In genomic region chr7:116930156-116930913, GRCh38 we compare ENCODE assay signal across 8 cellular contexts. TPM values are rescaled to one million over a fixed set of nuclear protein-coding genes. Genes with fewer than 3 reads are reported as not detected.
DNase-seq lines count a peak whose midpoint lies in the region; ATAC-seq, FAIRE-seq and TF ChIP-seq lines count a peak whose summit lies in the region.

No MANE protein-coding gene starts in this region.

- no peaks in the 10 kb centered on the region for H3K36me3 ChIP-seq in body of pancreas (replicated peaks in 1 of 2; ENCODE audit: insufficient read depth in 1 of 2, low read depth in 2 of 2)

- TF ChIP-seq CTCF in 22Rv1 (IDR thresholded peaks at IDR 0.05): peak; percentile 98
- TF ChIP-seq CTCF in body of pancreas (IDR thresholded peaks at IDR 0.05): peak; percentile 82 to 93 (median 89)

- no peaks in the 10 kb centered on the region for H3K27me3 ChIP-seq in body of pancreas

- WGBS in body of pancreas, 2 donors: 19 to 20% methylated on average over 20 to 22 of the region's 22 CpGs

- ATAC-seq in GM18498 (IDR thresholded peaks at IDR 0.05; ENCODE audit: unreplicated experiment): peak; percentile 90
- peak; percentile 86 for ATAC-seq in HG02973 (IDR thresholded peaks at IDR 0.05; ENCODE audit: unreplicated experiment)
- peak; percentile 87 for ATAC-seq in body of pancreas

- intact Hi-C loops in body of pancreas (cut with DNase I): loop anchor here (5.0 to 10.0 kb wide), 2 partner anchors 54 to 197 kb away; no protein-coding TSS in a partner anchor

- DNase-seq in NCI-H2029 treated with DMSO at 0.1 percent for 48 hours (lab: John Stamatoyannopoulos, UW): peak; percentile 61
- DNase-seq in body of pancreas: peak; percentile 78 to 86 (median 83)
- peak; percentile 86 for DNase-seq in iPS-NIHi11 (ENCODE audit: low spot score)
- peak; percentile 49 to 72 for DNase-seq in stimulated activated CD4-positive, alpha-beta T cell treated with anti-CD3 and anti-CD28 coated beads, Interleukin-12 subunit alpha, Interleukin-12 subunit beta, amount 100 ng/mL, for 24 hours (ENCODE audit: low read depth in 2 of 2)

- no peaks in the 10 kb centered on the region for H3K4me1 ChIP-seq in body of pancreas

- peak; percentile 76 for FAIRE-seq in TTC549 (lab: Jason Lieb, UNC)

- no peak for TF ChIP-seq POLR2A in body of pancreas (IDR thresholded peaks at IDR 0.05)

- no peak overlapping the region for H3K4me3 ChIP-seq in body of pancreas

- H3K27ac ChIP-seq in 22Rv1: no peak overlapping the region
- no peak overlapping the region for H3K27ac ChIP-seq in body of pancreas

- H3K9me3 ChIP-seq in body of pancreas: no peaks in the 10 kb centered on the region

RNA-seq across cellular contexts. Expression of gene ST7, which starts 23.0 kb away (rescaled TPM):
- 10 to 100 TPM; 24.6 to 34.3 TPM for total RNA-seq in body of pancreas
